In the genomic region with DNA sequence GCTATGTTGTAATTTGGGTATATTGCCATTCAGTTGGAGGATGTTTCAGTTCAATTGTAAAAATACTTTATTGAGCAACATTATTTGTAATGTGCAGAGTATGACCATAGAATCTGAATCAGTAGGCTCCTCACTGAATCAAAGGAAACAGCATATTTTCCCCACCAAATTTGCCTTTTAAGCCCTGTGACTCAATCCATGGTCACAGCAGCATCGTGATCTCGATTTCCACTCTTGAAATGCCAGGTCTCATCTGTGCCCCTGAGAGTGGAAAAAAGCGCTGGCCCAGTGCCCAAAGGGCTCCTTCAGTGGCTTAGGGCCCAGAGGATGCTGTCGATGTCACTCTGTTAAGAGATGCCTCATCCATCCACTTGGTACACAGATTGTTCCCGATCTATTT, we compare ENCODE assay signal across 16 cellular contexts. TPM values are rescaled to one million over a fixed set of nuclear protein-coding genes. Genes with fewer than 3 reads are reported as not detected.
A peak's percentile ranks its signal among the peaks of the same experiment; 100 is the strongest.
DNase-seq lines count a peak whose midpoint lies in the region; ATAC-seq, FAIRE-seq and TF ChIP-seq lines count a peak whose summit lies in the region.
"Had no signal": no experiment of that assay in that cellular context is flagged by ENCODE, and none has a peak within 500 bp of the region (broad histone marks: within the 10 kb centered on the region; RNA-seq: fewer than 3 reads in every experiment).

No MANE protein-coding gene starts in this region.

- CTCF ChIA-PET in MCF 10A (lab: Yijun Ruan, JAX), result interaction anchor here (0.6 kb wide), 1 partner anchor 20 kb away, joined by 3 read pairs; no protein-coding TSS in a partner anchor

- H3K4me3 Mint-ChIP-seq in MCF 10A (ENCODE audit: unreplicated experiment), result no peak overlapping the region
- H3K4me3 Mint-ChIP-seq in endodermal cell, result no peak overlapping the region
- H3K4me3 Mint-ChIP-seq: immature natural killer cell had no signal

- peaks cover 13% of the 10 kb centered on the region for H3K4me1 Mint-ChIP-seq in MCF 10A (ENCODE audit: insufficient read depth, unreplicated experiment)
- H3K4me1 Mint-ChIP-seq in endodermal cell, result peaks cover 15% of the 10 kb centered on the region
- H3K4me1 Mint-ChIP-seq: immature natural killer cell had no signal

- TF ChIP-seq POLR2A in breast epithelium (IDR thresholded peaks at IDR 0.05), result no peak

- no peaks in the 10 kb centered on the region for H3K9me3 Mint-ChIP-seq in MCF 10A (ENCODE audit: unreplicated experiment)
- H3K9me3 Mint-ChIP-seq in endodermal cell, result no peaks in the 10 kb centered on the region

- intact Hi-C loops in MCF 10A (cut with micrococcal nuclease), result no loop called here
- intact Hi-C loops in breast epithelium (cut with DNase I; ENCODE audit: low total_unique reads), result no loop called here

- no peaks in the 10 kb centered on the region for H3K4me1 ChIP-seq in breast epithelium
- H3K4me1 ChIP-seq in endodermal cell (ENCODE audit: control insufficient read depth, insufficient read depth, low read length), result no peaks in the 10 kb centered on the region

- WGBS in endodermal cell (ENCODE audit: insufficient coverage in 1 of 2, insufficient read length in 1 of 2), 2 experiments, result 91 to 100% methylated on average over 2 to 5 of the region's 5 CpGs

- POLR2A ChIA-PET in MCF 10A (lab: Yijun Ruan, JAX), result no interaction called here

- H3K4me3 ChIP-seq in breast epithelium (no peak overlapping the region), bronchial epithelial cell (ENCODE audit: low read depth, low read length) (no peak overlapping the region), endodermal cell (ENCODE audit: low read length) (no peak overlapping the region)
- H3K4me3 ChIP-seq: K562 had no signal

- H3K27ac Mint-ChIP-seq in MCF 10A (ENCODE audit: low read depth, unreplicated experiment) (peak overlapping the region; percentile 63), endodermal cell (no peak overlapping the region)
- H3K27ac Mint-ChIP-seq: immature natural killer cell had no signal

- ATAC-seq in HG03108 (IDR thresholded peaks at IDR 0.05; ENCODE audit: unreplicated experiment), result no peak
- ATAC-seq: K562 had no signal

- TF ChIP-seq CTCF in MCF 10A (IDR thresholded peaks at IDR 0.05; ENCODE audit: unreplicated experiment) (no peak), breast epithelium (IDR thresholded peaks at IDR 0.05) (no peak), bronchial epithelial cell (IDR thresholded peaks at IDR 0.05; ENCODE audit: insufficient read depth, low read length, severe bottlenecking) (no peak), endodermal cell (conservative IDR thresholded peaks at IDR 0.05) (no peak)

- H3K27ac ChIP-seq in breast epithelium, result no peak overlapping the region
- no peak overlapping the region for H3K27ac ChIP-seq in endodermal cell (ENCODE audit: low read depth, low read length)

- H3K27me3 ChIP-seq in breast epithelium, result no peaks in the 10 kb centered on the region
- H3K27me3 ChIP-seq in bronchial epithelial cell (ENCODE audit: control insufficient read depth, insufficient read depth, low read length), result no peaks in the 10 kb centered on the region
- no peaks in the 10 kb centered on the region for H3K27me3 ChIP-seq in endodermal cell (ENCODE audit: control insufficient read depth, insufficient read depth, low read length, poor library complexity, severe bottlenecking)

- BruUV-seq in MCF 10A (replicated peaks; lab: Mats Ljungman, UMichigan), result no TSS peak

- no peak overlapping the region for H3K9ac ChIP-seq in endodermal cell (ENCODE audit: extremely low read depth, low read length, poor library complexity, severe bottlenecking)

- FAIRE-seq in bronchial epithelial cell (lab: Jason Lieb, UNC), result no peak

- DNase-seq in MCF 10A (ENCODE audit: unreplicated experiment), result peak; percentile 59
- DNase-seq in breast epithelium (ENCODE audit: low spot score in 2 of 2), result no peak
- peak; percentile 81 for DNase-seq in M059J (ENCODE audit: low read depth)
- peak; percentile 66 for DNase-seq in bronchial epithelial cell (ENCODE audit: low read depth)
- DNase-seq in stimulated activated CD8-positive, alpha-beta memory T cell treated with anti-CD3 and anti-CD28 coated beads, Interleukin-4, amount 100 ng/mL, for 48 hours, result peak; percentile 47
- DNase-seq in activated effector memory CD4-positive, alpha-beta T cell treated with Interleukin-2 at 50 U/mL for 16 hours, result no peak
- DNase-seq in endodermal cell, result no peak
- DNase-seq: activated CD4-positive, alpha-beta T cell treated with anti-CD3 and anti-CD28 coated beads for 1 hour; activated naive CD4-positive, alpha-beta T cell; cerebellar nuclear complex; immature natural killer cell; midbrain; NCI-H2029; stimulated activated naive CD4-positive, alpha-beta T cell treated with Interleukin-2 at 50 U/mL for 16 hours had no signal

- H3K36me3 Mint-ChIP-seq in MCF 10A (ENCODE audit: insufficient read depth, unreplicated experiment), result peaks cover 12% of the 10 kb centered on the region
- no peaks in the 10 kb centered on the region for H3K36me3 Mint-ChIP-seq in endodermal cell (ENCODE audit: low read depth)
- H3K36me3 Mint-ChIP-seq: immature natural killer cell had no signal

- H3K27me3 Mint-ChIP-seq in MCF 10A (ENCODE audit: insufficient read depth, unreplicated experiment), result no peaks in the 10 kb centered on the region
- peaks cover 2% of the 10 kb centered on the region for H3K27me3 Mint-ChIP-seq in endodermal cell (ENCODE audit: insufficient read depth)

- no peaks in the 10 kb centered on the region for H3K9me3 ChIP-seq in breast epithelium
- H3K9me3 ChIP-seq in endodermal cell (ENCODE audit: control insufficient read depth, low read length), result no peaks in the 10 kb centered on the region

- H3K36me3 ChIP-seq in breast epithelium (no peaks in the 10 kb centered on the region), bronchial epithelial cell (ENCODE audit: control insufficient read depth, insufficient read depth, low read length) (peaks cover 3% of the 10 kb centered on the region), endodermal cell (ENCODE audit: control insufficient read depth, insufficient read depth, low read length) (no peaks in the 10 kb centered on the region)

RNA-seq across cellular contexts. Expression of gene FHOD3, which starts 57.5 kb away (rescaled TPM):
- total RNA-seq in MCF 10A (2022) (5.0 and 5.3 TPM in 2 replicates), breast epithelium (10 to 100 TPM in 2 of 3 donors, 1 to 10 TPM in 1; 1.9 to 13.1 (median 13.0) TPM), bronchial epithelial cell (8.8 and 15.8 TPM in 2 replicates), endodermal cell (1 to 10 TPM; 2.8 to 3.1 TPM)
- 8.1 and 13.1 TPM in 2 replicates for total RNA-seq in M059J (2014; rRNA removed; shearing (Covaris generic))
- polyA plus RNA-seq in endodermal cell (2013, experiment 1 of 2), result 20.7 TPM
- polyA plus RNA-seq in endodermal cell (2013, experiment 2 of 2), result 21.9 TPM
- polyA plus RNA-seq: immature natural killer cell, K562 had no signal

Comparison
In these comparisons a context has a peak if more than half of its experiments do, and no peak if none do; other contexts are left out.
1. DNase-seq: peak in MCF 10A (single experiment), M059J (single experiment), bronchial epithelial cell (single experiment) and stimulated activated CD8-positive, alpha-beta memory T cell treated with anti-CD3 and anti-CD28 coated beads, Interleukin-4, amount 100 ng/mL, for 48 hours (single experiment); none in breast epithelium (0 of 2), activated effector memory CD4-positive, alpha-beta T cell treated with Interleukin-2 at 50 U/mL for 16 hours (single experiment) and endodermal cell (single experiment).